ENCODE assay signal across 8 cellular contexts in genomic region chr10:115129752-115130151, GRCh38. TPM values are rescaled to one million over a fixed set of nuclear protein-coding genes. Genes with fewer than 3 reads are reported as not detected.
A peak's percentile ranks its signal among the peaks of the same experiment; 100 is the strongest.
DNase-seq lines count a peak whose midpoint lies in the region; ATAC-seq, FAIRE-seq and TF ChIP-seq lines count a peak whose summit lies in the region.

No MANE protein-coding gene starts in this region.

- H3K4me3 ChIP-seq in A549, result no peak overlapping the region
- no peak overlapping the region for H3K4me3 ChIP-seq in small intestine (ENCODE audit: low read depth in 1 of 2, low read length in 2 of 2)

- TF ChIP-seq POLR2A in A549 (IDR thresholded peaks at IDR 0.05; ENCODE audit: low read length) (no peak), erythroblast (IDR thresholded peaks at IDR 0.05; ENCODE audit: low read length) (no peak)

- no peaks in the 10 kb centered on the region for H3K27me3 ChIP-seq in small intestine (ENCODE audit: control insufficient read depth in 2 of 2, insufficient read depth in 2 of 2, low read length in 2 of 2)

- FAIRE-seq in A549 (lab: Jason Lieb, UNC), result no peak
- FAIRE-seq in small intestine (lab: Jason Lieb, UNC), result peak; percentile 73

- no peak for TF ChIP-seq EP300 in A549 (IDR thresholded peaks at IDR 0.05)

- no peaks in the 10 kb centered on the region for H3K9me3 ChIP-seq in A549
- H3K9me3 ChIP-seq in small intestine (ENCODE audit: control insufficient read depth, low read depth), result no peaks in the 10 kb centered on the region

- H3K4me2 ChIP-seq in A549, result no peak overlapping the region

- ATAC-seq in A549 (peak in 1 of 2 experiments; percentile 66; a peak in 2 of 6 replicates), HG02981 (IDR thresholded peaks at IDR 0.05; ENCODE audit: unreplicated experiment) (no peak), HG02571 (IDR thresholded peaks at IDR 0.05; ENCODE audit: unreplicated experiment) (no peak)

- no peaks in the 10 kb centered on the region for H3K4me1 ChIP-seq in A549
- H3K4me1 ChIP-seq in small intestine (ENCODE audit: control insufficient read depth in 2 of 2, insufficient read depth in 1 of 2, low read depth in 1 of 2, low read length in 1 of 2), result no peaks in the 10 kb centered on the region

- in situ Hi-C loops in GM13976 (cut with MboI; ENCODE audit: low sequenced_read_pairs, unreplicated experiment), result loop anchor here (10.0 to 25.0 kb wide), 2 partner anchors 255 to 842 kb away; no protein-coding TSS in a partner anchor

- no peak overlapping the region for H3K27ac ChIP-seq in A549
- H3K27ac ChIP-seq in small intestine (ENCODE audit: low read depth in 1 of 2, low read length in 1 of 2), result no peak overlapping the region

- CTCF ChIA-PET in A549 (lab: Yijun Ruan, JAX), result interaction anchor here (0.7 to 6.1 kb wide), 12 partner anchors 10 to 821 kb away, joined by 3 to 71 read pairs (median 4); no protein-coding TSS in a partner anchor

- DNase-seq in A549 (ENCODE audit: low read depth in 1 of 2, low spot score in 1 of 2), result peak in 1 of 2 experiments; percentile 23
- DNase-seq in GM13976 (ENCODE audit: low spot score), result peak; percentile 12
- peak; percentile 29 for DNase-seq in NCI-H2227 treated with DMSO at 0.1 percent for 48 hours (lab: John Stamatoyannopoulos, UW)
- peak; percentile 26 to 64 for DNase-seq in erythroblast (lab: John Stamatoyannopoulos, UW)
- peak; percentile 20 for DNase-seq in small intestine
- DNase-seq in HuH-7 (ENCODE audit: low spot score), result no peak

- POLR2A ChIA-PET in A549 (lab: Yijun Ruan, JAX), result interaction anchor here (0.6 kb wide), 1 partner anchor 273 kb away, joined by 3 read pairs; no protein-coding TSS in a partner anchor

- TF ChIP-seq CTCF in A549 (IDR thresholded peaks at IDR 0.05) (peak; percentile 65), GM13976 (IDR thresholded peaks at IDR 0.05; ENCODE audit: borderline replicate concordance, control extremely low read depth, extremely low read depth, insufficient read depth, missing control alignments) (peak; percentile 16)

- no peaks in the 10 kb centered on the region for H3K36me3 ChIP-seq in small intestine (ENCODE audit: control insufficient read depth in 2 of 2, insufficient read depth in 2 of 2, low read length in 2 of 2)

- TF ChIP-seq RAD21 in A549 (conservative IDR thresholded peaks at IDR 0.05 in 1 of 2, IDR thresholded peaks at IDR 0.05 in 1 of 2), result peak; percentile 68 to 86

TF ChIP-seq in A549, 52 proteins besides CTCF, POLR2A, EP300 and RAD21:
- TF ChIP-seq SMC3 (IDR thresholded peaks at IDR 0.05) (peak; percentile 73), HEYL (CRISPR knock-in tag; IDR thresholded peaks at IDR 0.05) (no peak)

RNA-seq across cellular contexts. Expression of gene ATRNL1, which starts 36.6 kb away (rescaled TPM):
- polyA plus RNA-seq in A549 (2011; rRNA removed) (0.08 and 0.13 TPM in 2 replicates), A549 (2017; fragmentation: RNase III; extraction: RNeasy Plus Mini Kit Qiagen cat#74134 plus additional on column Dnase treatment) (0.21 to 0.34 TPM (median 0.28 TPM) in 3 replicates), small intestine (under 1 TPM in 1 of 3 donors, not detected in 2; 0.78 TPM)
- polyA plus RNA-seq in A549 (2012; cell fraction: cytosol; rRNA removed), result 0.03 and 0.04 TPM in 2 replicates
- polyA plus RNA-seq in A549 (2012; cell fraction: nucleus; rRNA removed), result 0.02 and 0.12 TPM in 2 replicates
- 0.24 and 0.58 TPM in 2 replicates for polyA minus RNA-seq in A549 (2011; rRNA and poly(A)+ RNA removed)
